8 cellular contexts compared by ENCODE assay signal in genomic region chr11:128714881-128715280, GRCh38. TPM values are rescaled to one million over a fixed set of nuclear protein-coding genes. Genes with fewer than 3 reads are reported as not detected.
DNase-seq lines count a peak whose midpoint lies in the region; ATAC-seq and TF ChIP-seq lines count a peak whose summit lies in the region.

No MANE protein-coding gene starts in this region.

- H3K9ac ChIP-seq in subcutaneous abdominal adipose tissue (ENCODE audit: low read length in 5 of 5) = no peak overlapping the region

- ATAC-seq in T-helper 17 cell (no peak), GM18520 (IDR thresholded peaks at IDR 0.05; ENCODE audit: unreplicated experiment) (no peak)

- TF ChIP-seq CTCF in fibroblast of villous mesenchyme (IDR thresholded peaks at IDR 0.05; ENCODE audit: insufficient read depth, low read depth, low read length) = no peak

- no peak overlapping the region for H3K4me3 Mint-ChIP-seq in activated naive CD4-positive, alpha-beta T cell treated with anti-CD3 and anti-CD28 coated beads, Interleukin-2, amount 10 ng/mL, durations not matched to agents 7 days and 5 days
- peak overlapping the region; percentile 39 for H3K4me3 Mint-ChIP-seq in T-helper 17 cell

- no peaks in the 10 kb centered on the region for H3K27me3 ChIP-seq in subcutaneous abdominal adipose tissue (ENCODE audit: control insufficient read depth in 5 of 5, insufficient read depth in 4 of 5, low read length in 5 of 5)

- peaks cover 94% of the 10 kb centered on the region for H3K4me1 Mint-ChIP-seq in activated naive CD4-positive, alpha-beta T cell treated with anti-CD3 and anti-CD28 coated beads, Interleukin-2, amount 10 ng/mL, durations not matched to agents 7 days and 5 days
- peaks cover 85% of the 10 kb centered on the region for H3K4me1 Mint-ChIP-seq in T-helper 17 cell

- no peak for DNase-seq in activated naive CD4-positive, alpha-beta T cell treated with anti-CD3 and anti-CD28 coated beads, Interleukin-2, amount 10 ng/mL, durations not matched to agents 7 days and 5 days
- no peak for DNase-seq in activated naive CD4-positive, alpha-beta T cell treated with Interleukin-2 at 50 U/mL for 16 hours
- DNase-seq in T-helper 17 cell = no peak
- DNase-seq in fibroblast of villous mesenchyme (ENCODE audit: low read depth) = peak; percentile 73
- no peak for DNase-seq in activated effector memory CD4-positive, alpha-beta T cell treated with anti-CD3 and anti-CD28 coated beads, Interleukin-2, amount 50 U/mL, for 16 hours
- DNase-seq in HT-29 (ENCODE audit: low spot score) = no peak

- H3K27me3 Mint-ChIP-seq in activated naive CD4-positive, alpha-beta T cell treated with anti-CD3 and anti-CD28 coated beads, Interleukin-2, amount 10 ng/mL, durations not matched to agents 7 days and 5 days = no peaks in the 10 kb centered on the region
- H3K27me3 Mint-ChIP-seq in T-helper 17 cell = no peaks in the 10 kb centered on the region

- peak overlapping the region; percentile 6 for H3K27ac ChIP-seq in subcutaneous abdominal adipose tissue (ENCODE audit: low read depth, low read length)

- H3K9me3 Mint-ChIP-seq in activated naive CD4-positive, alpha-beta T cell treated with anti-CD3 and anti-CD28 coated beads, Interleukin-2, amount 10 ng/mL, durations not matched to agents 7 days and 5 days = no peaks in the 10 kb centered on the region

- no peaks in the 10 kb centered on the region for H3K36me3 ChIP-seq in subcutaneous abdominal adipose tissue (ENCODE audit: control insufficient read depth in 5 of 5, insufficient read depth in 5 of 5, low read length in 5 of 5)

- peaks cover 3 to 95% (median 48%) of the 10 kb centered on the region in 5 donors for H3K4me1 ChIP-seq in subcutaneous abdominal adipose tissue (ENCODE audit: control insufficient read depth in 5 of 5, insufficient read depth in 5 of 5, low read length in 5 of 5)

- H3K27ac Mint-ChIP-seq in activated naive CD4-positive, alpha-beta T cell treated with anti-CD3 and anti-CD28 coated beads, Interleukin-2, amount 10 ng/mL, durations not matched to agents 7 days and 5 days = peak overlapping the region; percentile 16
- H3K27ac Mint-ChIP-seq in T-helper 17 cell = peak overlapping the region; percentile 99

- CTCF ChIA-PET in activated naive CD4-positive, alpha-beta T cell treated with anti-CD3 and anti-CD28 coated beads, Interleukin-2, amount 10 ng/mL, durations not matched to agents 7 days and 5 days (lab: Charles Lee) = interaction anchor here (1.2 kb wide), 1 partner anchor 12 kb away, joined by 3 read pairs; no protein-coding TSS in a partner anchor

- H3K9me3 ChIP-seq in T-helper 17 cell (ENCODE audit: control insufficient read depth, low read length, poor library complexity, severe bottlenecking) (no peaks in the 10 kb centered on the region), subcutaneous abdominal adipose tissue (ENCODE audit: control insufficient read depth in 5 of 5, low read length in 5 of 5) (no peaks in the 10 kb centered on the region)

- H3K36me3 Mint-ChIP-seq in activated naive CD4-positive, alpha-beta T cell treated with anti-CD3 and anti-CD28 coated beads, Interleukin-2, amount 10 ng/mL, durations not matched to agents 7 days and 5 days = peaks cover 44% of the 10 kb centered on the region
- peaks cover 2% of the 10 kb centered on the region for H3K36me3 Mint-ChIP-seq in T-helper 17 cell (ENCODE audit: low read depth)

- H3K4me3 ChIP-seq in fibroblast of villous mesenchyme (ENCODE audit: low read depth, low read length) = no peak overlapping the region
- no peak overlapping the region for H3K4me3 ChIP-seq in subcutaneous abdominal adipose tissue (ENCODE audit: low read depth in 1 of 5, low read length in 5 of 5)

RNA-seq across cellular contexts. Expression of gene FLI1, which starts 21.0 kb away (rescaled TPM):
- total RNA-seq in T-helper 17 cell (100 to 1,000 TPM; 113 to 117 TPM), fibroblast of villous mesenchyme (6.9 and 10.6 TPM in 2 replicates)
- total RNA-seq in HT-29 (2014; rRNA removed; shearing (Covaris generic)) = not detected in 2 replicates
